Comparison of ENCODE assay signal across 32 cellular contexts in genomic region chr6:84860954-84861353, GRCh38.
"Had no signal": no experiment of that assay in that cellular context is flagged by ENCODE, and none has a peak within 500 bp of the region (broad histone marks: within the 10 kb centered on the region; RNA-seq: fewer than 3 reads in every experiment).

No MANE protein-coding gene starts in this region.

- H3K27me3 ChIP-seq: cardiac muscle cell had no signal

- H3K4me1 ChIP-seq: adrenal gland had no signal

- H3K9me3 ChIP-seq: adrenal gland had no signal

- ATAC-seq: activated naive CD4-positive, alpha-beta T cell treated with anti-CD3 and anti-CD28 coated beads, Interleukin-2, amount 50 U/mL, for 72 hours; activated T-cell treated with anti-CD3 and anti-CD28 coated beads, Interleukin-2, amount 50 U/mL, for 4 hours; K562 had no signal

- H2AFZ ChIP-seq: PC-9 had no signal

- DNase-seq: activated B cell treated with CpG ODN at 0.5 μM for 24 hours; activated CD4-positive, alpha-beta memory T cell treated with anti-CD3 and anti-CD28 coated beads for 36 hours; activated CD4-positive, alpha-beta T cell treated with anti-CD3 and anti-CD28 coated beads for 4 hours; activated CD4-positive, alpha-beta T cell treated with anti-CD3 and anti-CD28 coated beads, Interleukin-2, amount 50 U/mL, for 1 hour; activated CD4-positive, CD25-positive, alpha-beta regulatory T cell treated with anti-CD3 and anti-CD28 coated beads, Interleukin-2, amount 50 U/mL, for 72 hours; activated CD8-positive, alpha-beta memory T cell treated with anti-CD3 and anti-CD28 coated beads, Interleukin-2, amount 50 U/mL, for 4 hours; activated gamma-delta T cell treated with Interleukin-2 at 50 U/mL for 16 hours; activated naive CD4-positive, alpha-beta T cell treated with anti-CD3 and anti-CD28 coated beads for 36 hours; activated T-cell treated with anti-CD3 and anti-CD28 coated beads for 4 hours; activated T-cell treated with anti-CD3 and anti-CD28 coated beads, Interleukin-2, amount 50 U/mL, for 4 hours; adrenal gland; IMR-90; MV-4-11; NCI-H1092; NCI-H1436 treated with DMSO at 0.1 percent for 48 hours; NCI-H1694 treated with DMSO at 0.1 percent for 48 hours; NCI-H2029; NCI-H345; NCI-H526; NCI-H748 treated with DMSO at 0.1 percent for 48 hours; NK-92 treated with Interleukin-12 subunit alpha and Interleukin-12 subunit beta, amount 100 ng/mL, for 24 hours; PC-9; Right ventricle myocardium superior; SW 1271; T-helper 1 cell; T-helper 2 cell; T-helper 9 cell had no signal

- FAIRE-seq: K562, RCC 7860 had no signal

- H3K36me3 ChIP-seq: adrenal gland, cardiac muscle cell had no signal

- H3K27ac ChIP-seq: adrenal gland, cardiac muscle cell, PC-9, VCaP had no signal

- H3K4me3 ChIP-seq: adrenal gland, cardiac muscle cell, K562, PC-9 had no signal

- H3K4me2 ChIP-seq: PC-9 had no signal
